1 cellular context compared by ENCODE assay signal in genomic region chr3:129399145-129399894, GRCh38.
TF ChIP-seq lines count a peak whose summit lies in the region.

No MANE protein-coding gene starts in this region.

TF ChIP-seq in K562, 482 proteins besides CTCF, POLR2A, EP300 and RAD21 (continued from another document and continues in another):
- TF ChIP-seq TRIM25 (IDR thresholded peaks at IDR 0.05; ENCODE audit: borderline replicate concordance) (0 out of 2 replicates have a peak, but pooled peaks have one; percentile 28), BACH1 (tag; IDR thresholded peaks at IDR 0.05) (no peak; the same call in 1 of the 2 replicates), PHF21A (IDR thresholded peaks at IDR 0.05; ENCODE audit: borderline replicate concordance, low read depth) (peak; percentile 98), SUPT5H (IDR thresholded peaks at IDR 0.05) (peak; percentile 65), ZNF511 (CRISPR knock-in tag; IDR thresholded peaks at IDR 0.05) (0 out of 2 replicates have a peak, but pooled peaks have one; percentile 68), CXXC5 (CRISPR knock-in tag; IDR thresholded peaks at IDR 0.05) (peak; percentile 49), CBX5 (IDR thresholded peaks at IDR 0.05; ENCODE audit: borderline replicate concordance, low read depth) (no peak), SETDB1 (IDR thresholded peaks at IDR 0.05; ENCODE audit: low read length) (no peak), SAP30 (IDR thresholded peaks at IDR 0.05; ENCODE audit: borderline replicate concordance, insufficient read depth, low read depth, low read length, poor library complexity, severe bottlenecking) (peak; percentile 14), FOSL1 (tag; conservative IDR thresholded peaks at IDR 0.05) (no peak), GMEB1 (CRISPR knock-in tag; IDR thresholded peaks at IDR 0.05) (0 out of 2 replicates have a peak, but pooled peaks have one; percentile 8), MLLT1 (IDR thresholded peaks at IDR 0.05) (peak in 1 of 2 experiments; percentile 10; a peak in 1 of 4 replicates), PATZ1 (CRISPR knock-in tag; IDR thresholded peaks at IDR 0.05; ENCODE audit: borderline replicate concordance) (no peak), EP400 (IDR thresholded peaks at IDR 0.05) (peak; percentile 72), ZNF232 (CRISPR knock-in tag; IDR thresholded peaks at IDR 0.05) (no peak), PBX2 (CRISPR knock-in tag; IDR thresholded peaks at IDR 0.05; ENCODE audit: low read depth) (no peak), PBX2 (tag; conservative IDR thresholded peaks at IDR 0.05; ENCODE audit: low read depth) (0 out of 2 replicates have a peak, but pooled peaks have one; percentile 6), POLR2B (IDR thresholded peaks at IDR 0.05; ENCODE audit: low read depth, partially characterized antibody) (peak; percentile 67), EZH2 (IDR thresholded peaks at IDR 0.05; ENCODE audit: borderline replicate concordance, low read depth, low read length) (no peak), XRCC4 (IDR thresholded peaks at IDR 0.05; ENCODE audit: extremely low read depth, insufficient read depth, insufficient read length) (no peak), ZNF197 (CRISPR knock-in tag; IDR thresholded peaks at IDR 0.05; ENCODE audit: low read depth) (peak; percentile 79; the same call in 1 of the 2 replicates), CBX3 (IDR thresholded peaks at IDR 0.05; ENCODE audit: borderline replicate concordance in 1 of 2, low read length in 2 of 2) (peak in 1 of 2 experiments; percentile 46; a peak in 1 of 3 replicates), E2F8 (IDR thresholded peaks at IDR 0.05; ENCODE audit: low read depth, partially characterized antibody) (peak; percentile 99), SIN3B (IDR thresholded peaks at IDR 0.05; ENCODE audit: low read depth) (no peak; the same call in 1 of the 2 replicates), SRSF7 (optimal IDR thresholded peaks at IDR 0.05; ENCODE audit: low read depth, low read length) (no peak), CEBPZ (IDR thresholded peaks at IDR 0.05; ENCODE audit: borderline replicate concordance, low read depth, low read length) (no peak), SMARCC2 (IDR thresholded peaks at IDR 0.05; ENCODE audit: low read depth) (no peak), BCOR (IDR thresholded peaks at IDR 0.05) (no peak), MXI1 (IDR thresholded peaks at IDR 0.05; ENCODE audit: low read depth, low read length) (no peak), STAT5B (CRISPR knock-in tag; IDR thresholded peaks at IDR 0.05) (no peak)
